24 cellular contexts compared by ENCODE assay signal in the genomic region with DNA sequence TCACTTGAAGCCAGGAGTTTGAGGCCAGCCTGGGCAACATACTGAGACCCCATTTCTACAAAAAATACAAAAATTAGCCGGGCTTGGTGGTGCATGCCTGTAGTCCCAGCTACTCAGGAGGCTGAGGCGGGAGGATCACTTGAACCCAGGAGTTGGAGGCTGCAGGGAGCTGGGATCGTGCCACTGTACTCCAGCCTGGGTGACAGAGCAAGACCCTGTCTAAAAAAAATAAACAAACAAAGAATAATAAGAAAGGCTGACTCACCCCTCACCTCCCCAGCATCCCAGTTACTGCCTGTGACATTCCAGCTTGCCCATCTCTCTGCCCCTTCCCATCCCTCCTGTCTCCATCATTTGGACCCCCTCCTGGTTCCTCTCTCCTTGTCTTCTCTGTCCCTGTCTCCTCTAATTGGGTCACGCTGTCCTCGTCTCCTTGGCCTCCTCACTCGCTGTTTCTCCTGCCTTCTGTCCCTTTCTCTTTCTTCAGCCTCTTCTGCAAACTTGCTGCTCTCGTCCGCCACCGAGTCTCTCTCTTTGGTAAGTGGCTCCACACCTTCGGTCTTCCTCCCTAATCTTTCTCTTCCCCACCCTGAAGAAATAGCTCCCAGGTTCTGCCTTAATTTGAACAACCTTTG.
"Had no signal": no experiment of that assay in that cellular context is flagged by ENCODE, and none has a peak within 500 bp of the region (broad histone marks: within the 10 kb centered on the region; RNA-seq: fewer than 3 reads in every experiment).

No MANE protein-coding gene starts in this region.

- H3K4me1 ChIP-seq: SJSA1 had no signal

- DNase-seq: IMR-90, Karpas-422, KG1, MG63, NCI-H1092, NCI-H1105 treated with DMSO at 0.1 percent for 48 hours, NCI-H1417 treated with DMSO at 0.1 percent for 48 hours, NCI-H146, NCI-H1694 treated with DMSO at 0.1 percent for 48 hours, NCI-H1930, NCI-H2081, NCI-H2107, NCI-H226, NCI-H446, NCI-H510A, NCI-H524 treated with DMSO at 0.1 percent for 48 hours, NCI-H69, NCI-H774, Right ventricle myocardium superior, RPMI8226, SIG-M5 had no signal

- H3K36me3 ChIP-seq: MG63, SJSA1 had no signal

- ATAC-seq: HepG2 had no signal

- H3K9me3 ChIP-seq: MG63, SJSA1 had no signal

- H3K4me3 ChIP-seq: MG63, SJSA1, SK-N-MC had no signal

- H3K27ac ChIP-seq: SJSA1, SK-N-MC had no signal
